ENCODE assay signal across 10 cellular contexts in genomic region chr13:33186851-33187250, GRCh38.
DNase-seq lines count a peak whose midpoint lies in the region; ATAC-seq and TF ChIP-seq lines count a peak whose summit lies in the region.
"Had no signal": no experiment of that assay in that cellular context is flagged by ENCODE, and none has a peak within 500 bp of the region (broad histone marks: within the 10 kb centered on the region; RNA-seq: fewer than 3 reads in every experiment).

No MANE protein-coding gene starts in this region.

- no peak for TF ChIP-seq CTCF in body of pancreas (IDR thresholded peaks at IDR 0.05)
- no peak for TF ChIP-seq CTCF in right lobe of liver (IDR thresholded peaks at IDR 0.05)

- DNase-seq in KBM-7 = peak; percentile 67
- DNase-seq in body of pancreas = no peak
- no peak for DNase-seq in right lobe of liver
- DNase-seq in AG08396 (ENCODE audit: low spot score) = no peak
- DNase-seq in HAP-1 (ENCODE audit: low spot score in 2 of 2) = no peak
- no peak for DNase-seq in DMS153 (lab: John Stamatoyannopoulos, UW)
- DNase-seq: Caco-2, NCI-H524 treated with DMSO at 0.1 percent for 48 hours had no signal

- H3K4me3 ChIP-seq in ACC112 (ENCODE audit: low read depth, low read length) (no peak overlapping the region), body of pancreas (no peak overlapping the region), right lobe of liver (no peak overlapping the region), HAP-1 (no peak overlapping the region)

- peaks cover 89% of the 10 kb centered on the region for H3K79me2 ChIP-seq in ACC112 (ENCODE audit: control insufficient read depth, insufficient read depth, low read length, unreplicated experiment)

- in situ Hi-C loops in KBM-7 (cut with MboI; ENCODE audit: low pct_unique_long_range_greater_than_20kb, low sequenced_read_pairs) = no loop called here
- in situ Hi-C loops in HAP-1 (cut with MboI; ENCODE audit: low sequenced_read_pairs) = no loop called here

- H3K27ac ChIP-seq in ACC112 (ENCODE audit: low read depth, low read length) (peak overlapping the region; percentile 84), body of pancreas (peak overlapping the region in 3 of 4 donors; percentile 1 to 52 (median 22)), right lobe of liver (peak overlapping the region in 1 of 3 donors; percentile 6)

- H3K9me3 ChIP-seq in body of pancreas (no peaks in the 10 kb centered on the region), right lobe of liver (no peaks in the 10 kb centered on the region), HAP-1 (no peaks in the 10 kb centered on the region)
- H3K9me3 ChIP-seq: Caco-2 had no signal

- peaks cover 8% of the 10 kb centered on the region; the same call in 1 of the 2 replicates for H3K36me3 ChIP-seq in ACC112 (ENCODE audit: insufficient read depth, low read length)
- H3K36me3 ChIP-seq in body of pancreas (replicated peaks in 1 of 2; ENCODE audit: insufficient read depth in 1 of 2, low read depth in 2 of 2) = no peaks in the 10 kb centered on the region
- H3K36me3 ChIP-seq in right lobe of liver = no peaks in the 10 kb centered on the region
- no peaks in the 10 kb centered on the region for H3K36me3 ChIP-seq in HAP-1 (replicated peaks)

- TF ChIP-seq POLR2A in body of pancreas (IDR thresholded peaks at IDR 0.05) (no peak), right lobe of liver (IDR thresholded peaks at IDR 0.05) (no peak)

- no peak for ATAC-seq in body of pancreas
- ATAC-seq in right lobe of liver = peak; percentile 25 to 65 (median 37)
- no peak for ATAC-seq in GM21360 (IDR thresholded peaks at IDR 0.05; ENCODE audit: unreplicated experiment)

- intact Hi-C loops in body of pancreas (cut with DNase I) = no loop called here
- intact Hi-C loops in right lobe of liver (cut with DNase I) = no loop called here

- no peak overlapping the region for H2AFZ ChIP-seq in ACC112 (ENCODE audit: low read length, unreplicated experiment)

- WGBS in body of pancreas, 2 donors = 67 to 73% methylated on average over 7 of the region's 7 CpGs
- WGBS in right lobe of liver (ENCODE audit: insufficient coverage, low coverage, low lambda C conversion rate, missing lambda C conversion rate) = 55% methylated on average over 7 of the region's 7 CpGs

- H3K27me3 ChIP-seq in ACC112 (ENCODE audit: insufficient read depth, low read length) = no peaks in the 10 kb centered on the region
- no peaks in the 10 kb centered on the region for H3K27me3 ChIP-seq in body of pancreas
- no peaks in the 10 kb centered on the region for H3K27me3 ChIP-seq in right lobe of liver
- no peaks in the 10 kb centered on the region for H3K27me3 ChIP-seq in HAP-1 (ENCODE audit: low read depth)

- H3K4me1 ChIP-seq in ACC112 (ENCODE audit: control insufficient read depth, insufficient read depth, low read length, unreplicated experiment) = peaks cover 74% of the 10 kb centered on the region
- peaks cover 58% of the 10 kb centered on the region for H3K4me1 ChIP-seq in body of pancreas
- H3K4me1 ChIP-seq in right lobe of liver = no peaks in the 10 kb centered on the region
- H3K4me1 ChIP-seq in HAP-1 = no peaks in the 10 kb centered on the region; the same call in 1 of the 2 replicates

Comparison
In these comparisons a context has a peak if more than half of its experiments do, and no peak if none do; other contexts are left out.
1. ATAC-seq: peak in right lobe of liver (4 of 4); none in body of pancreas (single experiment) and GM21360 (single experiment).